In the genomic region with DNA sequence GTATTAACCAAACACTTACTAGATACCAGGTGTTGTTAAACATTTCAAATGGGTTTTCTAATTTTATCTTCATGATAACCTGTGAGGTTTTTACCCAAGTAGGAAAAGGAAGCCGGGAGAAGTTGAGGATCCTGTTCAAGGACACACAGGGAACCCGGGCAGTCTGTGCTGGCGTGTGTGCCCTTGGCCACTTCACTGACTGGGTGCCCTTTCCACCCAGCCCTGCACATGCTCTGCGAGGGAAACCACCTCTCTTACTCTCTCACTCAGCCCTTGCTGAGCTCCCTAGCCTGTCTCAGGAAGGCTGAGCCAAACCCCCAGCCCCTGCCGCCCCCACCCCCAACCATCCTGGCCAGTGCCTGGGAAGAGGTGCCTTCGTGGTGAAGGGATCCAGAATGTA, we compare ENCODE assay signal across 20 cellular contexts. TPM values are rescaled to one million over a fixed set of nuclear protein-coding genes. Genes with fewer than 3 reads are reported as not detected.
DNase-seq lines count a peak whose midpoint lies in the region; ATAC-seq and TF ChIP-seq lines count a peak whose summit lies in the region.
"Had no signal": no experiment of that assay in that cellular context is flagged by ENCODE, and none has a peak within 500 bp of the region (broad histone marks: within the 10 kb centered on the region; RNA-seq: fewer than 3 reads in every experiment).

No MANE protein-coding gene starts in this region.

- no peaks in the 10 kb centered on the region for H3K36me3 ChIP-seq in H7 (replicated peaks; ENCODE audit: control insufficient read depth, insufficient read depth, low read length)
- H3K36me3 ChIP-seq: BE2C, ovary had no signal

- DNase-seq in H7 (peak; percentile 43), T-helper 17 cell (no peak), right cardiac atrium (no peak), lower leg skin (ENCODE audit: low spot score in 2 of 2) (no peak), NCI-H748 treated with DMSO at 0.1 percent for 48 hours (lab: John Stamatoyannopoulos, UW) (no peak), glutamatergic neuron (no peak)
- no peak for DNase-seq in stimulated activated naive B cell treated with anti-CD40 and anti-IgM and Interleukin-4, amounts not matched to agents 10 μg/mL and 1 μg/mL and 100 μg/mL, for 72 hours
- DNase-seq: activated CD4-positive, alpha-beta T cell treated with anti-CD3 and anti-CD28 coated beads, Interleukin-2, amount 50 U/mL, for 48 hours; activated effector memory CD4-positive, alpha-beta T cell treated with Interleukin-2 at 50 U/mL for 16 hours; BE2C; dorsolateral prefrontal cortex; NCI-H2081; NCI-H82; ovary; stimulated activated CD4-positive, alpha-beta T cell treated with anti-CD3 and anti-CD28 coated beads, Interleukin-12 subunit alpha, Interleukin-12 subunit beta, amount 100 ng/mL, for 4 hours; T1000 had no signal

- H3K4me1 Mint-ChIP-seq in T-helper 17 cell = peaks cover 9% of the 10 kb centered on the region
- H3K4me1 Mint-ChIP-seq in stimulated activated naive B cell treated with anti-CD40 and anti-IgM and Interleukin-4, amounts not matched to agents 10 μg/mL and 1 μg/mL and 100 μg/mL, for 72 hours = peaks cover 22 to 38% of the 10 kb centered on the region in 2 donors
- H3K4me1 Mint-ChIP-seq in glutamatergic neuron (ENCODE audit: low read depth, unreplicated experiment) = peaks cover 7% of the 10 kb centered on the region

- H3K27me3 ChIP-seq in H7 (ENCODE audit: control insufficient read depth, insufficient read depth, low read length) (no peaks in the 10 kb centered on the region), right cardiac atrium (ENCODE audit: control insufficient read depth, insufficient read depth) (no peaks in the 10 kb centered on the region)
- H3K27me3 ChIP-seq: BE2C, dorsolateral prefrontal cortex, ovary had no signal

- peaks cover 19% of the 10 kb centered on the region for H3K4me1 ChIP-seq in right cardiac atrium (ENCODE audit: control insufficient read depth, insufficient read depth, low read length)
- H3K4me1 ChIP-seq: BE2C had no signal

- H3K4me3 Mint-ChIP-seq in T-helper 17 cell (no peak overlapping the region), glutamatergic neuron (ENCODE audit: unreplicated experiment) (no peak overlapping the region)
- H3K4me3 Mint-ChIP-seq in stimulated activated naive B cell treated with anti-CD40 and anti-IgM and Interleukin-4, amounts not matched to agents 10 μg/mL and 1 μg/mL and 100 μg/mL, for 72 hours = peak overlapping the region; percentile 5 to 69

- intact Hi-C loops in right cardiac atrium (cut with DNase I) = no loop called here
- intact Hi-C loops in lower leg skin (cut with DNase I; ENCODE audit: low total_unique reads) = no loop called here

- no peak for TF ChIP-seq POLR2A in lower leg skin (IDR thresholded peaks at IDR 0.05)

- H3K27ac Mint-ChIP-seq in T-helper 17 cell (peak overlapping the region; percentile 63), glutamatergic neuron (ENCODE audit: unreplicated experiment) (no peak overlapping the region)
- H3K27ac Mint-ChIP-seq in stimulated activated naive B cell treated with anti-CD40 and anti-IgM and Interleukin-4, amounts not matched to agents 10 μg/mL and 1 μg/mL and 100 μg/mL, for 72 hours = peak overlapping the region; percentile 70

- H3K36me3 Mint-ChIP-seq in T-helper 17 cell (ENCODE audit: low read depth) (no peaks in the 10 kb centered on the region), glutamatergic neuron (ENCODE audit: unreplicated experiment) (no peaks in the 10 kb centered on the region)
- no peaks in the 10 kb centered on the region for H3K36me3 Mint-ChIP-seq in stimulated activated naive B cell treated with anti-CD40 and anti-IgM and Interleukin-4, amounts not matched to agents 10 μg/mL and 1 μg/mL and 100 μg/mL, for 72 hours

- H3K27ac ChIP-seq in right cardiac atrium (ENCODE audit: low read length) = peak overlapping the region; percentile 100

- TF ChIP-seq CTCF in lower leg skin (IDR thresholded peaks at IDR 0.05) (no peak), glutamatergic neuron (IDR thresholded peaks at IDR 0.05; ENCODE audit: partially characterized antibody, unreplicated experiment) (no peak)

- H3K4me3 ChIP-seq in H7 (ENCODE audit: insufficient read depth, low read depth, low read length) (no peak overlapping the region), right cardiac atrium (ENCODE audit: low read length) (no peak overlapping the region), lower leg skin (ENCODE audit: low read depth, poor library complexity, severe bottlenecking) (no peak overlapping the region)
- H3K4me3 ChIP-seq: dorsolateral prefrontal cortex, ovary had no signal

- H3K27me3 Mint-ChIP-seq in T-helper 17 cell (no peaks in the 10 kb centered on the region), glutamatergic neuron (ENCODE audit: unreplicated experiment) (peaks cover 2% of the 10 kb centered on the region)
- no peaks in the 10 kb centered on the region for H3K27me3 Mint-ChIP-seq in stimulated activated naive B cell treated with anti-CD40 and anti-IgM and Interleukin-4, amounts not matched to agents 10 μg/mL and 1 μg/mL and 100 μg/mL, for 72 hours

- WGBS in right cardiac atrium = 60% methylated on average over 6 of the region's 6 CpGs
- WGBS in lower leg skin, 2 donors = 52 to 59% methylated on average over 6 of the region's 6 CpGs

- no peaks in the 10 kb centered on the region for H3K9me3 ChIP-seq in T-helper 17 cell (ENCODE audit: control insufficient read depth, low read length, poor library complexity, severe bottlenecking)
- H3K9me3 ChIP-seq in right cardiac atrium (ENCODE audit: control insufficient read depth, low read length) = no peaks in the 10 kb centered on the region
- H3K9me3 ChIP-seq: BE2C, ovary had no signal

- no peaks in the 10 kb centered on the region for H3K9me3 Mint-ChIP-seq in stimulated activated naive B cell treated with anti-CD40 and anti-IgM and Interleukin-4, amounts not matched to agents 10 μg/mL and 1 μg/mL and 100 μg/mL, for 72 hours
- peaks cover 2% of the 10 kb centered on the region for H3K9me3 Mint-ChIP-seq in glutamatergic neuron (ENCODE audit: unreplicated experiment)

- ATAC-seq in T-helper 17 cell (no peak), right cardiac atrium (no peak), GM18861 (IDR thresholded peaks at IDR 0.05; ENCODE audit: unreplicated experiment) (no peak)
- no peak for ATAC-seq in stimulated activated naive B cell treated with anti-CD40 and anti-IgM and Interleukin-4, amounts not matched to agents 10 μg/mL and 1 μg/mL and 100 μg/mL, for 72 hours (replicated peaks)

RNA-seq across cellular contexts. Expression of gene TEX44, which starts 51.8 kb away (rescaled TPM):
- total RNA-seq in H7 (2014; rRNA removed; shearing (Covaris generic)) = not detected in 2 replicates
- total RNA-seq in T-helper 17 cell = not detected
- not detected for total RNA-seq in right cardiac atrium
- polyA plus RNA-seq in right cardiac atrium = not detected
- not detected for total RNA-seq in lower leg skin
- not detected for total RNA-seq in glutamatergic neuron (ENCODE audit: unreplicated experiment)
- total RNA-seq: dorsolateral prefrontal cortex, MCF 10A, mesenteric fat pad, ovary, temporal lobe had no signal
- polyA plus RNA-seq: ovary had no signal

Comparison
In these comparisons a context has a peak if more than half of its experiments do, and no peak if none do; other contexts are left out.
1. H3K4me3 Mint-ChIP-seq: peak in stimulated activated naive B cell treated with anti-CD40 and anti-IgM and Interleukin-4, amounts not matched to agents 10 μg/mL and 1 μg/mL and 100 μg/mL, for 72 hours (2 of 2); none in T-helper 17 cell (single experiment) and glutamatergic neuron (single experiment).